11 cellular contexts compared by ENCODE assay signal in the genomic region with DNA sequence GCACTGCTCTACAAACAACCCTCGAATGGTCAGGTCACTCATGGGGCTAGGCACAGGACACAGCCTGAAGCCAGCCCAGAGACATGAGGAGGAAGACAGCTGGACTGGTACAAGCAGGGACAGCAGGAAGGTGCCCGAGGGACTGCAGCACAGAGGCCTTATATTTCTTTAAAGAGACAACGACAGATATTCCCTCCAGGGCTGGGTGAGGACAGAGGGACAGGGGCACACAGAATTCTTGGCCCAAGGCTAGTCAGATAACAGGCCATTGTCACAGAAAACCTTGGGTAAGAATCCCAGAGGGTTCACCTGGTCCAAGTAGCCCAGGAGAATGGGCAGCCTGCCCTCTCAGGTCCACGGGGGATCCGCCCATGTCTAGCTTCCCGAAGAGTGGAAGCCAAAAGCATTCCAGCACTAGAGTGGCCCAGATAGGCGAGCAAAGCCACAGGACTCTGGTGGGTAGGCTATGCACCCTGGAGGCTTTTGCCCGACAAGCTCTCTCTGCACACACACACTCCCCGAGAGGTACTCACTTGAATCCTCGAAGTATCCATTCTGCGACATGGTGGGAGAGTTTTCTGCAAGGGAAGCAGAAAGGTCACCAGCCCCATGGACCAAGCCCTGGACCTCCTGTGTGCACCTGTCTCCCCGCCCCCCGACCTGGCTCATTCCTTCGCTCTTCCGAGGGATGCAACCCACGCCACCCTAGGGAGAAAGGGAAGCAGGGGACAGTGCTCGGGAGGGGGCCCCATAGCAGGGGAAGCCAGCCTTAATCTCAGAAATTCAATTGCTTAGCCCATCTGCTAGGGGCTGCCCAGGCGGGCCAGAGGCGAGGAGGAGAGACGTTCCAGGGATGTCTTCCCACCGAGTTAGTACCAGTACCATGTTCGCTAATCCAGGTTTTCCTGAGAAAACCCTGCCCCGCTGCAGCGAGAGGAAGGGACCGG. TPM values are rescaled to one million over a fixed set of nuclear protein-coding genes. Genes with fewer than 3 reads are reported as not detected.
DNase-seq lines count a peak whose midpoint lies in the region; ATAC-seq and TF ChIP-seq lines count a peak whose summit lies in the region.
"Had no signal": no experiment of that assay in that cellular context is flagged by ENCODE, and none has a peak within 500 bp of the region (broad histone marks: within the 10 kb centered on the region; RNA-seq: fewer than 3 reads in every experiment).

No MANE protein-coding gene starts in this region.

- no peak for DNase-seq in Caco-2
- DNase-seq in NOMO-1 (lab: John Stamatoyannopoulos, UW; ENCODE audit: unreplicated experiment in 2 of 2) = no peak
- no peak for DNase-seq in COLO829 (ENCODE audit: low spot score)
- DNase-seq: kidney, NCI-H2107, SIG-M5 had no signal

- no TSS peak for BruUV-seq in Caco-2 (replicated peaks; lab: Mats Ljungman, UMichigan)

- POLR2A ChIA-PET in Caco-2 (lab: Charles Lee) = no interaction called here

- H3K4me1 Mint-ChIP-seq in Caco-2 (ENCODE audit: low read depth, unreplicated experiment) (peaks cover 14% of the 10 kb centered on the region), IgD-negative memory B cell (peaks cover 6 to 8% (median 8%) of the 10 kb centered on the region in 3 donors), nephron (peaks cover 7% of the 10 kb centered on the region)

- CTCF ChIA-PET in Caco-2 (lab: Charles Lee) = no interaction called here

- TF ChIP-seq CTCF in Caco-2 (IDR thresholded peaks at IDR 0.05; ENCODE audit: insufficient read depth in 1 of 2, low read depth in 1 of 2, low read length in 1 of 2, severe bottlenecking in 1 of 2, unreplicated experiment in 1 of 2) (no peak), nephron (IDR thresholded peaks at IDR 0.05; ENCODE audit: unreplicated experiment in 3 of 3) (no peak)

- H3K9me3 Mint-ChIP-seq in Caco-2 (ENCODE audit: unreplicated experiment) (no peaks in the 10 kb centered on the region), IgD-negative memory B cell (no peaks in the 10 kb centered on the region), nephron (no peaks in the 10 kb centered on the region)

- intact Hi-C loops in Caco-2 (cut with micrococcal nuclease; ENCODE audit: unreplicated experiment) = no loop called here

- H3K27ac Mint-ChIP-seq in Caco-2 (ENCODE audit: unreplicated experiment) = no peak overlapping the region
- H3K27ac Mint-ChIP-seq in IgD-negative memory B cell = peak overlapping the region in 1 of 3 donors; percentile 57
- no peak overlapping the region for H3K27ac Mint-ChIP-seq in nephron

- H3K4me1 ChIP-seq in Caco-2 (peaks cover 14% of the 10 kb centered on the region), ectodermal cell (ENCODE audit: control insufficient read depth, insufficient read depth, low read length) (peaks cover 11% of the 10 kb centered on the region)

- peaks cover 5% of the 10 kb centered on the region for H3K36me3 Mint-ChIP-seq in Caco-2 (ENCODE audit: insufficient read depth, unreplicated experiment)
- no peaks in the 10 kb centered on the region for H3K36me3 Mint-ChIP-seq in IgD-negative memory B cell
- no peaks in the 10 kb centered on the region for H3K36me3 Mint-ChIP-seq in nephron (ENCODE audit: low read depth)

- H3K27me3 Mint-ChIP-seq in Caco-2 (ENCODE audit: insufficient read depth, unreplicated experiment) (no peaks in the 10 kb centered on the region), IgD-negative memory B cell (peaks cover 32% of the 10 kb centered on the region), nephron (ENCODE audit: low read depth) (peaks cover 79% of the 10 kb centered on the region)

- H3K27me3 ChIP-seq in Caco-2 (replicated peaks; ENCODE audit: control insufficient read depth, insufficient read depth, low read length) = no peaks in the 10 kb centered on the region
- peaks cover 71% of the 10 kb centered on the region for H3K27me3 ChIP-seq in ectodermal cell (ENCODE audit: control insufficient read depth, insufficient read depth, low read length, poor library complexity, severe bottlenecking)

- WGBS in ectodermal cell, 2 experiments = 64 to 65% methylated on average over 25 of the region's 25 CpGs

- H3K4me3 ChIP-seq in Caco-2 (ENCODE audit: low read depth, low read length) (no peak overlapping the region), ectodermal cell (ENCODE audit: insufficient read depth, low read depth, low read length) (peak overlapping the region; percentile 56)

- ATAC-seq in HG03565 (IDR thresholded peaks at IDR 0.05; ENCODE audit: unreplicated experiment) (no peak), GM19351 (IDR thresholded peaks at IDR 0.05; ENCODE audit: unreplicated experiment) (no peak)

- H3K9me3 ChIP-seq in Caco-2 = no peaks in the 10 kb centered on the region
- no peaks in the 10 kb centered on the region for H3K9me3 ChIP-seq in ectodermal cell (ENCODE audit: control insufficient read depth, low read length)

- H3K27ac ChIP-seq in ectodermal cell (ENCODE audit: insufficient read depth, low read depth, low read length, poor library complexity, severe bottlenecking) = no peak overlapping the region

- H3K4me3 Mint-ChIP-seq in Caco-2 (ENCODE audit: unreplicated experiment) = peak overlapping the region; percentile 94
- peak overlapping the region; percentile 55 to 86 (median 70) for H3K4me3 Mint-ChIP-seq in IgD-negative memory B cell
- peak overlapping the region; percentile 63 to 80 (median 67) for H3K4me3 Mint-ChIP-seq in nephron

- H3K36me3 ChIP-seq in Caco-2 (ENCODE audit: control insufficient read depth, insufficient read depth, low read length) (no peaks in the 10 kb centered on the region), ectodermal cell (ENCODE audit: control insufficient read depth, insufficient read depth, low read length) (no peaks in the 10 kb centered on the region)

RNA-seq across cellular contexts. Expression of a gene that starts 1.7 kb away (rescaled TPM):
- total RNA-seq in Caco-2 (2022) = 8.6 and 9.5 TPM in 2 replicates
- polyA plus RNA-seq in IgD-negative memory B cell = not detected
- 5.1 TPM for polyA plus RNA-seq in ectodermal cell (2013, experiment 1 of 4)
- 4.8 TPM for polyA plus RNA-seq in ectodermal cell (2013, experiment 2 of 4)
- polyA plus RNA-seq in ectodermal cell (2013, experiment 3 of 4) = 3.2 TPM
- polyA plus RNA-seq in ectodermal cell (2013, experiment 4 of 4) = 4.6 TPM

RNA-seq across cellular contexts. Expression of a gene that starts 28.0 kb away (rescaled TPM):
- total RNA-seq in Caco-2 (2022) = 68.4 and 73.8 TPM in 2 replicates
- 49.3 TPM for polyA plus RNA-seq in IgD-negative memory B cell
- 48.1 TPM for polyA plus RNA-seq in ectodermal cell (2013, experiment 1 of 4)
- polyA plus RNA-seq in ectodermal cell (2013, experiment 2 of 4) = 52.1 TPM
- polyA plus RNA-seq in ectodermal cell (2013, experiment 3 of 4) = 33.4 TPM
- 38.4 TPM for polyA plus RNA-seq in ectodermal cell (2013, experiment 4 of 4)

RNA-seq across cellular contexts. Expression of a gene that starts 32.8 kb away (rescaled TPM):
- total RNA-seq in Caco-2 (2022) = 76.3 and 84.8 TPM in 2 replicates
- 52.1 TPM for polyA plus RNA-seq in IgD-negative memory B cell
- polyA plus RNA-seq in ectodermal cell (2013, experiment 1 of 4) = 40.0 TPM
- polyA plus RNA-seq in ectodermal cell (2013, experiment 2 of 4) = 38.1 TPM
- 33.0 TPM for polyA plus RNA-seq in ectodermal cell (2013, experiment 3 of 4)
- 40.0 TPM for polyA plus RNA-seq in ectodermal cell (2013, experiment 4 of 4)
